Comparison of ENCODE assay signal across 8 cellular contexts in genomic region chr18:8609711-8610441, GRCh38. TPM values are rescaled to one million over a fixed set of nuclear protein-coding genes. Genes with fewer than 3 reads are reported as not detected.
A peak's percentile ranks its signal among the peaks of the same experiment; 100 is the strongest.
DNase-seq lines count a peak whose midpoint lies in the region; ATAC-seq and TF ChIP-seq lines count a peak whose summit lies in the region.

No MANE protein-coding gene starts in this region.

- H3K9me3 Mint-ChIP-seq in activated naive CD8-positive, alpha-beta T cell (ENCODE audit: low read depth) = no peaks in the 10 kb centered on the region

- no peaks in the 10 kb centered on the region for H3K9me2 ChIP-seq in GM23248 (ENCODE audit: insufficient read depth)

- peaks cover 23% of the 10 kb centered on the region for H3F3A ChIP-seq in GM23248 (ENCODE audit: insufficient read depth)

- peaks cover 52% of the 10 kb centered on the region for H3K79me2 ChIP-seq in GM23248 (ENCODE audit: insufficient read depth)

- peak overlapping the region; percentile 90 for H3K27ac Mint-ChIP-seq in activated naive CD8-positive, alpha-beta T cell

- no peak for ATAC-seq in GM18873 (IDR thresholded peaks at IDR 0.05; ENCODE audit: low FRiP score, unreplicated experiment)

- peaks cover 30% of the 10 kb centered on the region; the same call in 1 of the 2 replicates for H3K4me1 ChIP-seq in GM23248 (ENCODE audit: insufficient read depth)
- H3K4me1 ChIP-seq in iPS-18a (ENCODE audit: control insufficient read depth, low read depth, low read length) = peaks cover 45% of the 10 kb centered on the region
- peaks cover 24 to 73% (median 67%) of the 10 kb centered on the region in 6 donors for H3K4me1 ChIP-seq in spleen

- H4K20me1 ChIP-seq in GM23248 (ENCODE audit: insufficient read depth) = no peaks in the 10 kb centered on the region

- in situ Hi-C loops in GM23248 (cut with MboI) = no loop called here

- peak overlapping the region; percentile 93 for H3K4me3 Mint-ChIP-seq in activated naive CD8-positive, alpha-beta T cell

- peaks cover 5% of the 10 kb centered on the region for H3K36me3 Mint-ChIP-seq in activated naive CD8-positive, alpha-beta T cell

- peak overlapping the region; percentile 41 for H3K27ac ChIP-seq in GM23248
- H3K27ac ChIP-seq in iPS-18a (ENCODE audit: low read length) = no peak overlapping the region
- H3K27ac ChIP-seq in spleen = peak overlapping the region; percentile 28 to 85 (median 78)

- H3K9me3 ChIP-seq in GM23248 (ENCODE audit: low read depth) (no peaks in the 10 kb centered on the region), iPS-18a (ENCODE audit: control insufficient read depth, low read depth, low read length) (no peaks in the 10 kb centered on the region), spleen (no peaks in the 10 kb centered on the region)

- peak overlapping the region; percentile 94 for H3K4me2 ChIP-seq in GM23248 (ENCODE audit: unreplicated experiment)

- no peaks in the 10 kb centered on the region for H3K27me3 Mint-ChIP-seq in activated naive CD8-positive, alpha-beta T cell

- H3K4me3 ChIP-seq in GM23248 (peak overlapping the region; percentile 76), iPS-18a (ENCODE audit: low read length) (peak overlapping the region; percentile 93), spleen (peak overlapping the region; percentile 67 to 96 (median 84))

- H3K27me3 ChIP-seq in GM23248 (replicated peaks; ENCODE audit: insufficient read depth) = no peaks in the 10 kb centered on the region
- H3K27me3 ChIP-seq in iPS-18a (ENCODE audit: control insufficient read depth, insufficient read depth, low read length) = peaks cover 9% of the 10 kb centered on the region
- peaks cover 0 to 5% (median 0%) of the 10 kb centered on the region in 7 donors for H3K27me3 ChIP-seq in spleen (replicated peaks in 1 of 7)

- peak overlapping the region; percentile 10 for H2AFZ ChIP-seq in GM23248

- no peak for TF ChIP-seq CTCF in spleen (IDR thresholded peaks at IDR 0.05 in 8 of 11, conservative IDR thresholded peaks at IDR 0.05 in 3 of 11)

- H3K36me3 ChIP-seq in GM23248 (ENCODE audit: low read depth) (no peaks in the 10 kb centered on the region), iPS-18a (ENCODE audit: control insufficient read depth, low read depth, low read length) (peaks cover 4% of the 10 kb centered on the region), spleen (peaks cover 0 to 16% (median 0%) of the 10 kb centered on the region in 6 donors)

- peak overlapping the region; percentile 91 for H3K9ac ChIP-seq in GM23248
- H3K9ac ChIP-seq in iPS-18a (ENCODE audit: low read length) = peak overlapping the region; percentile 73

- 2% methylated on average over 48 to 64 of the region's 66 CpGs for WGBS in GM23248 (ENCODE audit: low coverage in 1 of 2, low lambda C conversion rate in 2 of 2, missing lambda C conversion rate in 2 of 2), 2 experiments
- 0 to 4% (median 1%) methylated on average over 13 to 66 of the region's 66 CpGs for WGBS in spleen, 5 donors

- H3K4me1 Mint-ChIP-seq in activated naive CD8-positive, alpha-beta T cell (ENCODE audit: low read depth) = peaks cover 55% of the 10 kb centered on the region

- DNase-seq in EH (ENCODE audit: low read depth) = peak; percentile 9
- peak; percentile 63 for DNase-seq in GM23248
- DNase-seq in NAMALWA (ENCODE audit: low spot score) = peak; percentile 20
- peak; percentile 90 for DNase-seq in spleen
- no peak for DNase-seq in effector CD8-positive, alpha-beta T cell (lab: John Stamatoyannopoulos, UW)

- TF ChIP-seq POLR2A in spleen (IDR thresholded peaks at IDR 0.05) = no peak

- intact Hi-C loops in spleen (cut with DNase I; ENCODE audit: low total_unique reads) = no loop called here

RNA-seq across cellular contexts. Expression of gene RAB12, which starts 0.6 kb away (rescaled TPM):
- 61.6 and 73.8 TPM in 2 replicates for total RNA-seq in GM23248 (2014; rRNA removed; shearing (Covaris generic))
- polyA plus RNA-seq in GM23248 (2016; fragmentation: Nextera tagmentation; extraction: Ambion mirVana) = 4.1 and 4.4 TPM in 2 replicates
- 10 to 100 TPM; 33.4 to 56.5 (median 47.5) TPM for total RNA-seq in spleen
- 10 to 100 TPM; 26.0 to 33.5 (median 28.9) TPM for polyA plus RNA-seq in spleen
